In genomic region chr1:202009326-202010031, GRCh38 we compare ENCODE assay signal across 1 cellular context.
TF ChIP-seq lines count a peak whose summit lies in the region.

No MANE protein-coding gene starts in this region.

TF ChIP-seq in GM12878, 131 proteins besides CTCF, POLR2A, EP300 and RAD21 (continued from another document):
- TF ChIP-seq BRCA1 (IDR thresholded peaks at IDR 0.05; ENCODE audit: low read depth, low read length) = no peak
- no peak for TF ChIP-seq ZNF622 (IDR thresholded peaks at IDR 0.05)
- no peak for TF ChIP-seq HDGF (IDR thresholded peaks at IDR 0.05)
- TF ChIP-seq ZNF24 (IDR thresholded peaks at IDR 0.05) = no peak
- TF ChIP-seq USF1 (IDR thresholded peaks at IDR 0.05; ENCODE audit: borderline replicate concordance, extremely low read length, insufficient read depth, low read depth, low read length) = no peak
- TF ChIP-seq BCL3 (IDR thresholded peaks at IDR 0.05; ENCODE audit: borderline replicate concordance, insufficient read depth, low read depth, low read length, poor library complexity, severe bottlenecking) = no peak
- TF ChIP-seq SUPT20H (IDR thresholded peaks at IDR 0.05; ENCODE audit: borderline replicate concordance, control insufficient read depth, low read depth, low read length) = no peak
- TF ChIP-seq IKZF2 (IDR thresholded peaks at IDR 0.05) = peak in 1 of 2 experiments; percentile 14; a peak in 1 of 4 replicates
- no peak for TF ChIP-seq PML (IDR thresholded peaks at IDR 0.05; ENCODE audit: low read length)
- no peak for TF ChIP-seq CEBPZ (IDR thresholded peaks at IDR 0.05; ENCODE audit: low read depth, low read length)
- peak; percentile 89 for TF ChIP-seq SMC3 (IDR thresholded peaks at IDR 0.05; ENCODE audit: borderline replicate concordance, low read length)
- no peak for TF ChIP-seq RFX5 (IDR thresholded peaks at IDR 0.05; ENCODE audit: low read depth, low read length)
- TF ChIP-seq YY1 (IDR thresholded peaks at IDR 0.05; ENCODE audit: low read depth, low read length) = peak; percentile 52; the same call in 1 of the 2 replicates
- TF ChIP-seq SMARCA5 (IDR thresholded peaks at IDR 0.05) = no peak
- no peak for TF ChIP-seq MAX (IDR thresholded peaks at IDR 0.05; ENCODE audit: low read depth, low read length)
- TF ChIP-seq NFXL1 (IDR thresholded peaks at IDR 0.05; ENCODE audit: borderline replicate concordance) = no peak
- TF ChIP-seq RB1 (IDR thresholded peaks at IDR 0.05; ENCODE audit: borderline replicate concordance) = no peak
- no peak for TF ChIP-seq SREBF2 (IDR thresholded peaks at IDR 0.05; ENCODE audit: low read length)
- TF ChIP-seq E4F1 (IDR thresholded peaks at IDR 0.05; ENCODE audit: borderline replicate concordance, partially characterized antibody) = no peak
- no peak for TF ChIP-seq CBX3 (IDR thresholded peaks at IDR 0.05; ENCODE audit: borderline replicate concordance, low read depth)
- no peak for TF ChIP-seq NBN (IDR thresholded peaks at IDR 0.05)
- no peak for TF ChIP-seq LARP7 (IDR thresholded peaks at IDR 0.05)
- peak; percentile 91 for TF ChIP-seq ATF7 (IDR thresholded peaks at IDR 0.05; ENCODE audit: low read depth)
- no peak for TF ChIP-seq HSF1 (IDR thresholded peaks at IDR 0.05; ENCODE audit: low read depth, low read length)
- TF ChIP-seq CREM (IDR thresholded peaks at IDR 0.05; ENCODE audit: low read depth) = 0 out of 2 replicates have a peak, but pooled peaks have one; percentile 24
- no peak for TF ChIP-seq SMAD5 (IDR thresholded peaks at IDR 0.05; ENCODE audit: low read depth)
- TF ChIP-seq ATF2 (IDR thresholded peaks at IDR 0.05; ENCODE audit: low read length) = 0 out of 2 replicates have a peak, but pooled peaks have one; percentile 18
- no peak for TF ChIP-seq CHD4 (IDR thresholded peaks at IDR 0.05)
- peak; percentile 46; the same call in 1 of the 2 replicates for TF ChIP-seq PKNOX1 (IDR thresholded peaks at IDR 0.05)
- no peak for TF ChIP-seq SIX5 (IDR thresholded peaks at IDR 0.05; ENCODE audit: low read depth, low read length, severe bottlenecking)
- no peak for TF ChIP-seq IRF4 (IDR thresholded peaks at IDR 0.05; ENCODE audit: low read depth, low read length)
